ENCODE assay signal across 10 cellular contexts in the genomic region with DNA sequence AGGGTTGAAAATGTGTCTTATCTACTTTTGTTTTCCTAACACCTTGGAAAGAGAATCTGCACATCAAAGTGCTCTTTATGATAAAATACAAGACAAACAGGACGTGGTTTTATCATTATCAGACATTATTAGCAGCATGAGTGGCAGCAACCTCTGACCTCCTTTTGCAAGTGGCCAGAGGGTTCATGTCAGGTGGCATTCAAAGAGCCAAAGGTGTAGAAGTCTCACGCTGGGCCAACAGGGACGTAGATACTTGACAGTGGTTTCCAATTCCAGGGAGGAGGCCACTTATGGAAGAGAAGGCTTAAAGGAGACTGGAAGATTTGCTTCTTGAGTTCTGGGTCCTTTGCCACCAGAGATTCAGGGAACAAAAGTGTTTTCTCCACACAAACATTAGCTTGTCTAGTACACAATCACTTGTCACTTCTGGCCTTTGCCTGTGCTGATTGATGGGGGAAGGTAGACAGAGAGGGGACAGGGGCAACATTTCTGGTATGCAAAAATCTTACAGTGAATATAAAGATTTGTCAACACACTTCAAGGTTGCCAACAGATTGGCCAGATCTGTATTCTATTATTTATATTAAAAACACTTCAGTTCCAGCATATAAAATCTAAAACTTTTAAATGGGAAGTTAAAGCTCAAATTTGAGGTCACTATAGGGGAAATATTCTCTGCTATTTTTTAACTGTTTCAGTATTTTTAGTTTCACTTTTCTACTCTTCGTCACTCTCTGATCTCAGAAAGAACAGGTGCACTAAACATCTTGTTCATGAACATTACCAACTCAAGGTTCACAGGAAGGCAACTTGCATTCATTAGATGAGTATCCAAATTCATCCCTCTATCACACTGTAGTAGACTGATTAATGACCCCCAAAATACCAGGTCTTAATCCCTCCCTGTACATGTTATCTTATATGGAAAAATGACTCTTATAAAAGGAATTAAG. TPM values are rescaled to one million over a fixed set of nuclear protein-coding genes. Genes with fewer than 3 reads are reported as not detected.
DNase-seq lines count a peak whose midpoint lies in the region; ATAC-seq and TF ChIP-seq lines count a peak whose summit lies in the region.
"Had no signal": no experiment of that assay in that cellular context is flagged by ENCODE, and none has a peak within 500 bp of the region (broad histone marks: within the 10 kb centered on the region; RNA-seq: fewer than 3 reads in every experiment).

No MANE protein-coding gene starts in this region.

- TF ChIP-seq CTCF in GM12865 (IDR thresholded peaks at IDR 0.05; ENCODE audit: insufficient read depth, low read depth, low read length, missing control alignments) (no peak), mesothelial cell of epicardium (IDR thresholded peaks at IDR 0.05; ENCODE audit: unreplicated experiment) (no peak)

- H3K27ac Mint-ChIP-seq in activated T-helper 2 cell treated with anti-CD3 and anti-CD28 coated beads, Interferon-gamma antibody, Interleukin-2, Interleukin-4, amounts not matched to agents 10 μg/mL and 5 μg/mL and 100 μg/mL, durations not matched to agents 14 hours and 24 hours and 36 hours, result peak overlapping the region; percentile 51
- H3K27ac Mint-ChIP-seq in mesothelial cell of epicardium, result no peak overlapping the region

- H3K4me3 Mint-ChIP-seq in activated T-helper 2 cell treated with anti-CD3 and anti-CD28 coated beads, Interferon-gamma antibody, Interleukin-2, Interleukin-4, amounts not matched to agents 10 μg/mL and 5 μg/mL and 100 μg/mL, durations not matched to agents 14 hours and 24 hours and 36 hours (ENCODE audit: low read depth), result peak overlapping the region; percentile 55
- no peak overlapping the region for H3K4me3 Mint-ChIP-seq in mesothelial cell of epicardium

- H3K4me1 Mint-ChIP-seq in activated T-helper 2 cell treated with anti-CD3 and anti-CD28 coated beads, Interferon-gamma antibody, Interleukin-2, Interleukin-4, amounts not matched to agents 10 μg/mL and 5 μg/mL and 100 μg/mL, durations not matched to agents 14 hours and 24 hours and 36 hours (ENCODE audit: low read depth), result peaks cover 24% of the 10 kb centered on the region
- no peaks in the 10 kb centered on the region for H3K4me1 Mint-ChIP-seq in mesothelial cell of epicardium

- H3K4me3 ChIP-seq in GM12865 (ENCODE audit: low read depth, low read length), result peak overlapping the region; percentile 17
- H3K4me3 ChIP-seq: heart left ventricle had no signal

- peak; percentile 55 for DNase-seq in GM12865 (ENCODE audit: low read depth)
- DNase-seq in activated T-helper 2 cell treated with anti-CD3 and anti-CD28 coated beads, Interferon-gamma antibody, Interleukin-2, Interleukin-4, amounts not matched to agents 10 μg/mL and 5 μg/mL and 100 μg/mL, durations not matched to agents 14 hours and 24 hours and 36 hours (ENCODE audit: low spot score), result no peak
- no peak for DNase-seq in mesothelial cell of epicardium (ENCODE audit: low spot score in 2 of 2, unreplicated experiment in 2 of 2)
- no peak for DNase-seq in medulla oblongata (ENCODE audit: extremely low spot score)
- DNase-seq in cerebellum (ENCODE audit: low spot score), result no peak
- no peak for DNase-seq in mesenteric fat pad (ENCODE audit: low spot score)
- DNase-seq: heart left ventricle; stimulated activated CD4-positive, alpha-beta T cell treated with anti-CD3 and anti-CD28 coated beads, Interleukin-12 subunit alpha, Interleukin-12 subunit beta, amount 100 ng/mL, for 4 hours had no signal

- peak; percentile 56 for ATAC-seq in GM19463 (IDR thresholded peaks at IDR 0.05; ENCODE audit: unreplicated experiment)
- peak; percentile 64 for ATAC-seq in HG03175 (IDR thresholded peaks at IDR 0.05; ENCODE audit: unreplicated experiment)

- peaks cover 2% of the 10 kb centered on the region for H3K9me3 Mint-ChIP-seq in activated T-helper 2 cell treated with anti-CD3 and anti-CD28 coated beads, Interferon-gamma antibody, Interleukin-2, Interleukin-4, amounts not matched to agents 10 μg/mL and 5 μg/mL and 100 μg/mL, durations not matched to agents 14 hours and 24 hours and 36 hours
- H3K9me3 Mint-ChIP-seq in mesothelial cell of epicardium, result peaks cover 11% of the 10 kb centered on the region

- intact Hi-C loops in activated T-helper 2 cell treated with anti-CD3 and anti-CD28 coated beads, Interferon-gamma antibody, Interleukin-2, Interleukin-4, amounts not matched to agents 10 μg/mL and 5 μg/mL and 100 μg/mL, durations not matched to agents 14 hours and 24 hours and 36 hours (cut with micrococcal nuclease), result no loop called here

- H3K27me3 Mint-ChIP-seq in activated T-helper 2 cell treated with anti-CD3 and anti-CD28 coated beads, Interferon-gamma antibody, Interleukin-2, Interleukin-4, amounts not matched to agents 10 μg/mL and 5 μg/mL and 100 μg/mL, durations not matched to agents 14 hours and 24 hours and 36 hours (ENCODE audit: low read depth), result no peaks in the 10 kb centered on the region
- no peaks in the 10 kb centered on the region for H3K27me3 Mint-ChIP-seq in mesothelial cell of epicardium (ENCODE audit: low read depth)

- peaks cover under 1% of the 10 kb centered on the region for H3K36me3 Mint-ChIP-seq in activated T-helper 2 cell treated with anti-CD3 and anti-CD28 coated beads, Interferon-gamma antibody, Interleukin-2, Interleukin-4, amounts not matched to agents 10 μg/mL and 5 μg/mL and 100 μg/mL, durations not matched to agents 14 hours and 24 hours and 36 hours (ENCODE audit: low read depth)
- peaks cover 9% of the 10 kb centered on the region for H3K36me3 Mint-ChIP-seq in mesothelial cell of epicardium

RNA-seq across cellular contexts. Expression of a gene that starts 52.1 kb away (rescaled TPM):
- total RNA-seq in activated T-helper 2 cell treated with anti-CD3 and anti-CD28 coated beads, Interferon-gamma antibody, Interleukin-2, Interleukin-4, amounts not matched to agents 10 μg/mL and 5 μg/mL and 100 μg/mL, durations not matched to agents 14 hours and 24 hours and 36 hours, result 6.4 and 6.8 TPM in 2 replicates
- total RNA-seq in mesothelial cell of epicardium (8.6 to 9.2 TPM (median 9.1 TPM) in 3 replicates), cerebellum (51.6 TPM), mesenteric fat pad (8.1 TPM)
